14 cellular contexts compared by ENCODE assay signal in genomic region chr10:49281461-49281860, GRCh38. TPM values are rescaled to one million over a fixed set of nuclear protein-coding genes. Genes with fewer than 3 reads are reported as not detected.
DNase-seq lines count a peak whose midpoint lies in the region; ATAC-seq and TF ChIP-seq lines count a peak whose summit lies in the region.
"Had no signal": no experiment of that assay in that cellular context is flagged by ENCODE, and none has a peak within 500 bp of the region (broad histone marks: within the 10 kb centered on the region; RNA-seq: fewer than 3 reads in every experiment).

No MANE protein-coding gene starts in this region.

- no peak for ATAC-seq in HG03095 (IDR thresholded peaks at IDR 0.05; ENCODE audit: unreplicated experiment)
- ATAC-seq: left lung had no signal

- peak overlapping the region; percentile 34 for H3K27ac Mint-ChIP-seq in dendritic cell treated with granulocyte-macrophage colony-stimulating factor and Interleukin-4, amounts not matched to agents 40 ng/mL and 50 ng/mL, for 4 days

- H3K4me3 Mint-ChIP-seq in dendritic cell treated with granulocyte-macrophage colony-stimulating factor and Interleukin-4, amounts not matched to agents 40 ng/mL and 50 ng/mL, for 4 days = no peak overlapping the region

- no peak overlapping the region for H2AFZ ChIP-seq in KMS-11 (ENCODE audit: low read depth)

- H3K79me2 ChIP-seq in KMS-11 (ENCODE audit: insufficient read depth, low read depth) = no peaks in the 10 kb centered on the region

- H3K4me1 ChIP-seq in KMS-11 (ENCODE audit: low read depth, poor library complexity, severe bottlenecking) = peaks cover 15% of the 10 kb centered on the region

- peaks cover 8% of the 10 kb centered on the region for H3K9me3 Mint-ChIP-seq in dendritic cell treated with granulocyte-macrophage colony-stimulating factor and Interleukin-4, amounts not matched to agents 40 ng/mL and 50 ng/mL, for 4 days

- no peaks in the 10 kb centered on the region for H4K20me1 ChIP-seq in KMS-11 (ENCODE audit: insufficient read depth)

- H3K9ac ChIP-seq in KMS-11 = no peak overlapping the region

- DNase-seq in activated CD4-positive, alpha-beta T cell treated with anti-CD3 and anti-CD28 coated beads for 48 hours = peak; percentile 13
- DNase-seq in activated CD4-positive, alpha-beta T cell treated with anti-CD3 and anti-CD28 coated beads for 1 hour = no peak
- DNase-seq in retinal pigment epithelial cell (ENCODE audit: low read depth) (no peak), HT-29 (ENCODE audit: low spot score) (no peak)
- DNase-seq in stimulated activated naive CD4-positive, alpha-beta T cell (lab: John Stamatoyannopoulos, UW) = no peak
- DNase-seq: stimulated activated CD4-positive, alpha-beta T cell treated with anti-CD3 and anti-CD28 coated beads, Interleukin-4, amount 100 ng/mL, for 4 hours had no signal

- peaks cover 85% of the 10 kb centered on the region for H3K4me1 Mint-ChIP-seq in dendritic cell treated with granulocyte-macrophage colony-stimulating factor and Interleukin-4, amounts not matched to agents 40 ng/mL and 50 ng/mL, for 4 days (ENCODE audit: low read depth)

- no peak overlapping the region for H3K4me2 ChIP-seq in KMS-11

- H3K36me3 ChIP-seq in KMS-11 (ENCODE audit: insufficient read depth) = no peaks in the 10 kb centered on the region
- H3K36me3 ChIP-seq: left lung had no signal

- no peak overlapping the region for H3K27ac ChIP-seq in KMS-11
- H3K27ac ChIP-seq: left lung had no signal

- intact Hi-C loops in dendritic cell treated with granulocyte-macrophage colony-stimulating factor and Interleukin-4, amounts not matched to agents 40 ng/mL and 50 ng/mL, for 4 days (cut with micrococcal nuclease) = loop anchor here (5.0 kb wide), 1 partner anchor 94 kb away; the partner anchor contains the start of gene TMEM273

- no peaks in the 10 kb centered on the region for H3K27me3 ChIP-seq in KMS-11 (ENCODE audit: insufficient read depth, low read depth)
- H3K27me3 ChIP-seq: left lung had no signal

- H3K36me3 Mint-ChIP-seq in dendritic cell treated with granulocyte-macrophage colony-stimulating factor and Interleukin-4, amounts not matched to agents 40 ng/mL and 50 ng/mL, for 4 days (ENCODE audit: low read depth) = no peaks in the 10 kb centered on the region

- H3K4me3 ChIP-seq in KMS-11 (IDR thresholded peaks at IDR 0.05; ENCODE audit: insufficient read depth, low read depth, low read length) (no peak overlapping the region), retinal pigment epithelial cell (ENCODE audit: low read length) (no peak overlapping the region)
- H3K4me3 ChIP-seq: left lung had no signal

- TF ChIP-seq CTCF in KMS-11 (conservative IDR thresholded peaks at IDR 0.05; ENCODE audit: low read depth, low read length) (peak; percentile 24; the same call in 1 of the 2 replicates), retinal pigment epithelial cell (conservative IDR thresholded peaks at IDR 0.05; ENCODE audit: low read depth, low read length) (peak; percentile 37)

- peaks cover under 1% of the 10 kb centered on the region for H3K27me3 Mint-ChIP-seq in dendritic cell treated with granulocyte-macrophage colony-stimulating factor and Interleukin-4, amounts not matched to agents 40 ng/mL and 50 ng/mL, for 4 days

RNA-seq across cellular contexts. Expression of gene C10orf71, which starts 17.5 kb away (rescaled TPM):
- not detected in 2 replicates for total RNA-seq in HT-29 (2014; rRNA removed; shearing (Covaris generic))
- total RNA-seq: bronchial epithelial cell, Daoy, left lung, RPMI7951, subcutaneous adipose tissue had no signal
